Comparison of ENCODE assay signal across 15 cellular contexts in genomic region chr10:86936661-86937501, GRCh38. TPM values are rescaled to one million over a fixed set of nuclear protein-coding genes. Genes with fewer than 3 reads are reported as not detected.
DNase-seq lines count a peak whose midpoint lies in the region; ATAC-seq lines count a peak whose summit lies in the region.
"Had no signal": no experiment of that assay in that cellular context is flagged by ENCODE, and none has a peak within 500 bp of the region (broad histone marks: within the 10 kb centered on the region; RNA-seq: fewer than 3 reads in every experiment).

No MANE protein-coding gene starts in this region.

- intact Hi-C loops in right cardiac atrium (cut with DNase I) (no loop called here), cardiac septum (cut with DNase I) (no loop called here)

- WGBS in right cardiac atrium: 75% methylated on average over 13 of the region's 13 CpGs

- no peaks in the 10 kb centered on the region for H3K9me3 ChIP-seq in right cardiac atrium (ENCODE audit: control insufficient read depth, low read length)
- H3K9me3 ChIP-seq: mucosa of descending colon had no signal

- ATAC-seq in right cardiac atrium (no peak), GM19023 (IDR thresholded peaks at IDR 0.05; ENCODE audit: unreplicated experiment) (no peak)
- ATAC-seq: mucosa of descending colon had no signal

- H3K4me3 ChIP-seq in right cardiac atrium (ENCODE audit: low read length): no peak overlapping the region
- H3K4me3 ChIP-seq: mucosa of descending colon had no signal

- no peak overlapping the region for H3K27ac ChIP-seq in right cardiac atrium (ENCODE audit: low read length)

- H3K27me3 ChIP-seq in right cardiac atrium (ENCODE audit: control insufficient read depth, insufficient read depth): no peaks in the 10 kb centered on the region

- no peaks in the 10 kb centered on the region for H3K4me1 ChIP-seq in right cardiac atrium (ENCODE audit: control insufficient read depth, insufficient read depth, low read length)

- DNase-seq in right cardiac atrium (peak in 2 of 3 donors; percentile 59 to 72), cardiac septum (ENCODE audit: low spot score) (no peak), amniotic epithelial cell (ENCODE audit: low read depth) (peak; percentile 34), iPS-NIHi7 (ENCODE audit: extremely low spot score) (peak; percentile 8), iPS-NIHi11 (ENCODE audit: low spot score) (no peak), NCI-H510A (lab: John Stamatoyannopoulos, UW) (no peak), ureter (ENCODE audit: low spot score) (no peak)
- DNase-seq: activated naive CD4-positive, alpha-beta T cell; DND-41; H9; mucosa of descending colon; NCI-H524 treated with DMSO at 0.1 percent for 48 hours; stimulated activated CD4-positive, alpha-beta T cell treated with anti-CD3 and anti-CD28 coated beads, Interleukin-2, amount 100 ng/mL, for 24 hours had no signal

RNA-seq across cellular contexts. Expression of gene MMRN2, which starts 20.5 kb away (rescaled TPM):
- total RNA-seq in right cardiac atrium (10 to 100 TPM; 32.4 to 65.5 (median 42.5) TPM), cardiac septum (28.0 TPM), ureter (99.0 TPM)
- polyA plus RNA-seq in right cardiac atrium: 19.8 TPM
- total RNA-seq: activated CD8-positive, alpha-beta memory T cell treated with anti-CD3 and anti-CD28 coated beads for 36 hours had no signal

RNA-seq across cellular contexts. Expression of gene SNCG, which starts 21.5 kb away (rescaled TPM):
- total RNA-seq in right cardiac atrium: 10 to 100 TPM; 10.8 to 22.0 (median 15.6) TPM
- 30.2 TPM for polyA plus RNA-seq in right cardiac atrium
- 9.3 TPM for total RNA-seq in cardiac septum
- total RNA-seq in ureter: 706 TPM
- total RNA-seq: activated CD8-positive, alpha-beta memory T cell treated with anti-CD3 and anti-CD28 coated beads for 36 hours had no signal

RNA-seq across cellular contexts. Expression of gene ADIRF, which starts 31.4 kb away (rescaled TPM):
- total RNA-seq in right cardiac atrium (100 to 1,000 TPM in 1 of 4 donors, 10 to 100 TPM in 3; 69.0 to 122 (median 75.7) TPM), cardiac septum (33.0 TPM), ureter (790 TPM)
- polyA plus RNA-seq in right cardiac atrium: 215 TPM
- total RNA-seq: activated CD8-positive, alpha-beta memory T cell treated with anti-CD3 and anti-CD28 coated beads for 36 hours; H9 had no signal

Comparison
In these comparisons a context has a peak if more than half of its experiments do, and no peak if none do; other contexts are left out.
1. DNase-seq: peak in right cardiac atrium (2 of 3), amniotic epithelial cell (single experiment) and iPS-NIHi7 (single experiment); none in cardiac septum (single experiment), iPS-NIHi11 (single experiment), NCI-H510A (single experiment) and ureter (single experiment).
2. RNA of gene SNCG, which starts 21.5 kb away (total RNA-seq): 706 TPM in ureter (single experiment); 10.8 to 22.0 TPM in right cardiac atrium and 9.3 TPM in cardiac septum (single experiment); every median in the first group is over 10 times any median in the second.